In genomic region chr5:140324041-140324833, GRCh38 we compare ENCODE assay signal across 15 cellular contexts. TPM values are rescaled to one million over a fixed set of nuclear protein-coding genes. Genes with fewer than 3 reads are reported as not detected.
DNase-seq lines count a peak whose midpoint lies in the region; ATAC-seq, FAIRE-seq and TF ChIP-seq lines count a peak whose summit lies in the region.
"Had no signal": no experiment of that assay in that cellular context is flagged by ENCODE, and none has a peak within 500 bp of the region (broad histone marks: within the 10 kb centered on the region; RNA-seq: fewer than 3 reads in every experiment).

No MANE protein-coding gene starts in this region.

- H3K4me2 ChIP-seq in K562 (ENCODE audit: insufficient read depth, low read length), result no peak overlapping the region
- no peak overlapping the region for H3K4me2 ChIP-seq in mesendoderm (ENCODE audit: low read length)

- FAIRE-seq in K562 (lab: Jason Lieb, UNC), result no peak

- peak overlapping the region; percentile 30 for H3K27ac Mint-ChIP-seq in activated CD8-positive, alpha-beta T cell treated with anti-CD3 and anti-CD28 coated beads for 36 hours
- H3K27ac Mint-ChIP-seq in activated CD8-positive, alpha-beta T cell treated with anti-CD3 and anti-CD28 coated beads, Interleukin-2, amount 10 ng/mL, durations not matched to agents 7 days and 5 days, result no peak overlapping the region
- no peak overlapping the region for H3K27ac Mint-ChIP-seq in naive thymus-derived CD8-positive, alpha-beta T cell
- H3K27ac Mint-ChIP-seq: T-helper 17 cell had no signal

- TF ChIP-seq POLR2A in K562 (conservative IDR thresholded peaks at IDR 0.05), result no peak

- CTCF ChIA-PET in activated CD8-positive, alpha-beta T cell treated with anti-CD3 and anti-CD28 coated beads for 36 hours (lab: Charles Lee), result interaction anchor here (1.4 kb wide), 1 partner anchor 28 kb away, joined by 4 read pairs; no protein-coding TSS in a partner anchor
- CTCF ChIA-PET in activated CD8-positive, alpha-beta T cell treated with anti-CD3 and anti-CD28 coated beads, Interleukin-2, amount 10 ng/mL, durations not matched to agents 7 days and 5 days (lab: Charles Lee), result interaction anchor here (1.5 kb wide), 1 partner anchor 80 kb away, joined by 5 read pairs; no protein-coding TSS in a partner anchor
- CTCF ChIA-PET in K562 (lab: Yijun Ruan, JAX; ENCODE audit: low intra/inter-chr PET ratio), result no interaction called here

- H3K79me2 ChIP-seq in K562 (ENCODE audit: control insufficient read depth, insufficient read depth, low read length) (no peaks in the 10 kb centered on the region), mesendoderm (ENCODE audit: control insufficient read depth, insufficient read depth, low read length) (no peaks in the 10 kb centered on the region)

- H2BK120ac ChIP-seq in mesendoderm (ENCODE audit: low read depth, low read length), result no peak overlapping the region

- ATAC-seq in activated CD8-positive, alpha-beta T cell treated with anti-CD3 and anti-CD28 coated beads for 36 hours, result no peak
- ATAC-seq in activated CD8-positive, alpha-beta T cell treated with anti-CD3 and anti-CD28 coated beads, Interleukin-2, amount 10 ng/mL, durations not matched to agents 7 days and 5 days, result no peak
- ATAC-seq in K562 (peak; percentile 27; the same call in 1 of the 3 replicates), GM19395 (IDR thresholded peaks at IDR 0.05; ENCODE audit: unreplicated experiment) (no peak)
- ATAC-seq in naive thymus-derived CD8-positive, alpha-beta T cell, result no peak
- ATAC-seq: T-helper 17 cell had no signal

- in situ Hi-C loops in K562 (cut with MboI), result no loop called here

- no peaks in the 10 kb centered on the region for H3K36me3 Mint-ChIP-seq in activated CD8-positive, alpha-beta T cell treated with anti-CD3 and anti-CD28 coated beads for 36 hours (ENCODE audit: low read depth)
- H3K36me3 Mint-ChIP-seq in activated CD8-positive, alpha-beta T cell treated with anti-CD3 and anti-CD28 coated beads, Interleukin-2, amount 10 ng/mL, durations not matched to agents 7 days and 5 days (ENCODE audit: low read depth), result no peaks in the 10 kb centered on the region
- H3K36me3 Mint-ChIP-seq in naive thymus-derived CD8-positive, alpha-beta T cell, result no peaks in the 10 kb centered on the region

- H3K4me3 Mint-ChIP-seq in activated CD8-positive, alpha-beta T cell treated with anti-CD3 and anti-CD28 coated beads for 36 hours, result no peak overlapping the region
- no peak overlapping the region for H3K4me3 Mint-ChIP-seq in activated CD8-positive, alpha-beta T cell treated with anti-CD3 and anti-CD28 coated beads, Interleukin-2, amount 10 ng/mL, durations not matched to agents 7 days and 5 days
- H3K4me3 Mint-ChIP-seq in naive thymus-derived CD8-positive, alpha-beta T cell, result no peak overlapping the region
- H3K4me3 Mint-ChIP-seq: activated naive CD8-positive, alpha-beta T cell treated with anti-CD3 and anti-CD28 coated beads, Interleukin-2, amount 10 ng/mL, durations not matched to agents 7 days and 5 days; T-helper 17 cell had no signal

- no peaks in the 10 kb centered on the region for H3K36me3 ChIP-seq in K562 (ENCODE audit: control insufficient read depth, insufficient read depth, low read length)
- H3K36me3 ChIP-seq in mesendoderm (ENCODE audit: control insufficient read depth, insufficient read depth, low read length), result no peaks in the 10 kb centered on the region
- no peaks in the 10 kb centered on the region for H3K36me3 ChIP-seq in tibial artery

- peaks cover 7% of the 10 kb centered on the region for H3K4me1 Mint-ChIP-seq in activated CD8-positive, alpha-beta T cell treated with anti-CD3 and anti-CD28 coated beads for 36 hours (ENCODE audit: low read depth)
- no peaks in the 10 kb centered on the region for H3K4me1 Mint-ChIP-seq in activated CD8-positive, alpha-beta T cell treated with anti-CD3 and anti-CD28 coated beads, Interleukin-2, amount 10 ng/mL, durations not matched to agents 7 days and 5 days (ENCODE audit: low read depth)
- peaks cover 0 to 9% (median 2%) of the 10 kb centered on the region in 4 donors for H3K4me1 Mint-ChIP-seq in naive thymus-derived CD8-positive, alpha-beta T cell

- no peak for DNase-seq in activated CD8-positive, alpha-beta T cell treated with anti-CD3 and anti-CD28 coated beads for 36 hours
- DNase-seq in activated CD8-positive, alpha-beta T cell treated with anti-CD3 and anti-CD28 coated beads, Interleukin-2, amount 10 ng/mL, durations not matched to agents 7 days and 5 days, result no peak
- DNase-seq in K562 (ENCODE audit: extremely low read depth in 1 of 4, low spot score in 3 of 4), result no peak
- DNase-seq in mesendoderm, result peak; percentile 77
- no peak for DNase-seq in tibial artery
- no peak for DNase-seq in naive thymus-derived CD8-positive, alpha-beta T cell
- no peak for DNase-seq in globus pallidus (ENCODE audit: low spot score)
- DNase-seq: activated naive CD8-positive, alpha-beta T cell treated with anti-CD3 and anti-CD28 coated beads, Interleukin-2, amount 10 ng/mL, durations not matched to agents 7 days and 5 days; effector memory CD4-positive, alpha-beta T cell; Kasumi-1; NCI-H526 treated with DMSO at 0.1 percent for 48 hours; T-helper 17 cell had no signal

- no peak overlapping the region for H3K4ac ChIP-seq in mesendoderm (ENCODE audit: low read depth, low read length)

- no peak overlapping the region for H3K56ac ChIP-seq in mesendoderm (ENCODE audit: low read length)

- intact Hi-C loops in activated CD8-positive, alpha-beta T cell treated with anti-CD3 and anti-CD28 coated beads for 36 hours (cut with micrococcal nuclease), result no loop called here
- intact Hi-C loops in K562 (cut with micrococcal nuclease), result no loop called here
- intact Hi-C loops in tibial artery (cut with DNase I; ENCODE audit: low total_unique reads), result no loop called here

- no peak overlapping the region for H4K5ac ChIP-seq in mesendoderm (ENCODE audit: low read length)

- H2AK5ac ChIP-seq in mesendoderm (ENCODE audit: low read length), result no peak overlapping the region

- WGBS in K562 (ENCODE audit: insufficient coverage, low coverage, missing lambda C conversion rate), result 5% methylated on average over 5 of the region's 5 CpGs
- no CpG with 5 or more reads among the region's 5 CpGs for WGBS in mesendoderm (ENCODE audit: extremely low coverage, insufficient coverage, low lambda C conversion rate)

- H3K9me1 ChIP-seq in K562 (ENCODE audit: control insufficient read depth, insufficient read depth, low read length), result no peaks in the 10 kb centered on the region

- TF ChIP-seq EP300 in K562 (IDR thresholded peaks at IDR 0.05; ENCODE audit: low read length), result no peak

- no peaks in the 10 kb centered on the region for H4K20me1 ChIP-seq in K562 (replicated peaks; ENCODE audit: control insufficient read depth, insufficient read depth, low read length)

- H2BK5ac ChIP-seq in mesendoderm (ENCODE audit: low read length), result no peak overlapping the region

- H3K23ac ChIP-seq in mesendoderm (ENCODE audit: low read length), result no peak overlapping the region

- POLR2A ChIA-PET in activated CD8-positive, alpha-beta T cell treated with anti-CD3 and anti-CD28 coated beads for 36 hours (lab: Charles Lee), result no interaction called here
- POLR2A ChIA-PET in activated CD8-positive, alpha-beta T cell treated with anti-CD3 and anti-CD28 coated beads, Interleukin-2, amount 10 ng/mL, durations not matched to agents 7 days and 5 days (lab: Charles Lee), result no interaction called here
- POLR2A ChIA-PET in K562 (lab: Yijun Ruan, JAX), result interaction anchor here (1.0 to 1.4 kb wide), 2 partner anchors 11 to 12 kb away, joined by 3 to 5 read pairs; no protein-coding TSS in a partner anchor
- POLR2A ChIA-PET in naive thymus-derived CD8-positive, alpha-beta T cell (lab: Charles Lee), result no interaction called here

- H3K27me3 Mint-ChIP-seq in activated CD8-positive, alpha-beta T cell treated with anti-CD3 and anti-CD28 coated beads for 36 hours, result no peaks in the 10 kb centered on the region
- H3K27me3 Mint-ChIP-seq in activated CD8-positive, alpha-beta T cell treated with anti-CD3 and anti-CD28 coated beads, Interleukin-2, amount 10 ng/mL, durations not matched to agents 7 days and 5 days (ENCODE audit: low read depth), result peaks cover 6% of the 10 kb centered on the region
- peaks cover 0 to 4% (median 0%) of the 10 kb centered on the region in 5 donors for H3K27me3 Mint-ChIP-seq in naive thymus-derived CD8-positive, alpha-beta T cell

- H2BK15ac ChIP-seq in mesendoderm (replicated peaks; ENCODE audit: low read depth), result no peak overlapping the region

- H3K9me3 Mint-ChIP-seq in activated CD8-positive, alpha-beta T cell treated with anti-CD3 and anti-CD28 coated beads for 36 hours, result no peaks in the 10 kb centered on the region
- no peaks in the 10 kb centered on the region for H3K9me3 Mint-ChIP-seq in activated CD8-positive, alpha-beta T cell treated with anti-CD3 and anti-CD28 coated beads, Interleukin-2, amount 10 ng/mL, durations not matched to agents 7 days and 5 days (ENCODE audit: insufficient read depth)
- H3K9me3 Mint-ChIP-seq in naive thymus-derived CD8-positive, alpha-beta T cell, result no peaks in the 10 kb centered on the region

- no peak overlapping the region for H4K8ac ChIP-seq in mesendoderm (ENCODE audit: low read depth, low read length)

- no peak for TF ChIP-seq CTCF in activated CD8-positive, alpha-beta T cell treated with anti-CD3 and anti-CD28 coated beads for 36 hours (IDR thresholded peaks at IDR 0.05)
- TF ChIP-seq CTCF in K562 (IDR thresholded peaks at IDR 0.05 in 2 of 3, conservative IDR thresholded peaks at IDR 0.05 in 1 of 3; ENCODE audit: insufficient read depth in 2 of 3, low read depth in 1 of 3, low read length in 3 of 3) (no peak), tibial artery (IDR thresholded peaks at IDR 0.05) (no peak)

- H3K27me3 ChIP-seq in K562 (ENCODE audit: control insufficient read depth in 2 of 2, insufficient read depth in 2 of 2, low read length in 2 of 2), result peaks cover 0 to 4% of the 10 kb centered on the region in 2 experiments; a peak in 3 of 5 replicates
- H3K27me3 ChIP-seq in mesendoderm (ENCODE audit: insufficient read depth, low read length, poor library complexity), result no peaks in the 10 kb centered on the region
- H3K27me3 ChIP-seq in tibial artery, result no peaks in the 10 kb centered on the region

- no TSS peak for BruUV-seq in K562 (replicated peaks; lab: Mats Ljungman, UMichigan)

- H3K4me3 ChIP-seq in K562, result no peak overlapping the region
- H3K4me3 ChIP-seq in mesendoderm (ENCODE audit: low read length), result no peak overlapping the region
- no peak overlapping the region for H3K4me3 ChIP-seq in tibial artery

- H3K27ac ChIP-seq in K562 (ENCODE audit: extremely low read depth, low read depth, low read length) (no peak overlapping the region), mesendoderm (ENCODE audit: low read depth, low read length) (no peak overlapping the region), tibial artery (peak overlapping the region; percentile 72 to 73)

- H3K9ac ChIP-seq in K562 (ENCODE audit: insufficient read depth in 1 of 2, low read depth in 2 of 2, low read length in 2 of 2) (no peak overlapping the region), mesendoderm (ENCODE audit: low read length) (no peak overlapping the region)

- H3K4me1 ChIP-seq in K562 (replicated peaks in 1 of 2; ENCODE audit: control insufficient read depth in 2 of 2, insufficient read depth in 2 of 2, low read length in 2 of 2) (no peaks in the 10 kb centered on the region), mesendoderm (ENCODE audit: control insufficient read depth, low read depth, low read length) (peaks cover 12% of the 10 kb centered on the region), tibial artery (peaks cover 5 to 29% (median 19%) of the 10 kb centered on the region in 4 donors)

- no peak overlapping the region for H2AFZ ChIP-seq in K562 (ENCODE audit: low read depth, low read length)

- H3K18ac ChIP-seq in mesendoderm (ENCODE audit: low read length), result no peak overlapping the region

- TF ChIP-seq RAD21 in K562 (CRISPR knock-in tag; conservative IDR thresholded peaks at IDR 0.05 in 1 of 2, IDR thresholded peaks at IDR 0.05 in 1 of 2), result no peak

- no peaks in the 10 kb centered on the region for H3K79me1 ChIP-seq in mesendoderm (ENCODE audit: low read length)

- H3K9me3 ChIP-seq in K562 (replicated peaks; ENCODE audit: control insufficient read depth, insufficient read depth, low read depth, low read length), result no peaks in the 10 kb centered on the region
- no peaks in the 10 kb centered on the region for H3K9me3 ChIP-seq in tibial artery

RNA-seq across cellular contexts. Expression of gene PFDN1, which starts 21.3 kb away (rescaled TPM):
- 10 to 100 TPM; 49.1 to 50.6 TPM for total RNA-seq in activated CD8-positive, alpha-beta T cell treated with anti-CD3 and anti-CD28 coated beads for 36 hours
- total RNA-seq in activated CD8-positive, alpha-beta T cell treated with anti-CD3 and anti-CD28 coated beads, Interleukin-2, amount 10 ng/mL, durations not matched to agents 7 days and 5 days, result 10 to 100 TPM; 62.4 to 64.7 TPM
- total RNA-seq in K562 (2011; cell fraction: chromatin; rRNA removed; ENCODE audit: low replicate concordance), result 29.2 and 32.1 TPM in 2 replicates
- total RNA-seq in K562 (2011; cell fraction: nucleolus; rRNA removed), result 15.8 and 17.2 TPM in 2 replicates
- 16.6 and 29.8 TPM in 2 replicates for total RNA-seq in K562 (2011; cell fraction: nucleoplasm; rRNA removed)
- total RNA-seq in K562 (2014; rRNA removed), result 45.5 and 51.1 TPM in 2 replicates
- 75.7 and 88.5 TPM in 2 replicates for total RNA-seq in K562 (2014; rRNA removed; fragmentation: Illumina TruSeq; extraction: Trizol)
- 71.1 and 79.5 TPM in 2 replicates for total RNA-seq in K562 (2015; rRNA removed; fragmentation: Illumina TruSeq; extraction: Trizol)
- total RNA-seq in K562 (2021), result 49.3 and 50.3 TPM in 2 replicates
- polyA plus RNA-seq in K562 (2011; rRNA removed), result 78.0 and 78.2 TPM in 2 replicates
- 89.8 and 92.6 TPM in 2 replicates for polyA plus RNA-seq in K562 (2011; cell fraction: cytosol; rRNA removed)
- polyA plus RNA-seq in K562 (2011; cell fraction: nucleus; rRNA removed), result 28.5 and 34.0 TPM in 2 replicates
- 55.2 and 148 TPM in 2 replicates for polyA plus RNA-seq in K562 (2012)
- polyA plus RNA-seq in K562 (2014; fragmentation: Illumina TruSeq; extraction: Trizol), result 99.3 and 119 TPM in 2 replicates
- polyA plus RNA-seq in K562 (2014; fragmentation: Nextera tagmentation; extraction: Ambion mirVana), result 100 to 1,000 TPM; 152 to 215 TPM
- polyA plus RNA-seq in K562 (2014; rRNA removed), result 70.9 and 72.6 TPM in 2 replicates
- polyA minus RNA-seq in K562 (2011; rRNA and poly(A)+ RNA removed), result 81.1 and 111 TPM in 2 replicates
- 29.9 and 39.3 TPM in 2 replicates for polyA minus RNA-seq in K562 (2011; cell fraction: cytosol; rRNA and poly(A)+ RNA removed)
- 7.5 and 14.9 TPM in 2 replicates for polyA minus RNA-seq in K562 (2011; cell fraction: nucleus; rRNA and poly(A)+ RNA removed)
- 297 TPM for polyA plus RNA-seq in mesendoderm (2013, experiment 1 of 2)
- 277 TPM for polyA plus RNA-seq in mesendoderm (2013, experiment 2 of 2)
- total RNA-seq in naive thymus-derived CD8-positive, alpha-beta T cell, result 10 to 100 TPM; 24.8 to 30.0 TPM
- polyA plus RNA-seq in naive thymus-derived CD8-positive, alpha-beta T cell, result 100 to 1,000 TPM; 120 to 132 (median 129) TPM

RNA-seq across cellular contexts. Expression of gene HBEGF, which starts 22.2 kb away (rescaled TPM):
- 1 to 10 TPM; 5.1 to 6.4 TPM for total RNA-seq in activated CD8-positive, alpha-beta T cell treated with anti-CD3 and anti-CD28 coated beads for 36 hours
- 10 to 100 TPM; 12.6 to 13.5 TPM for total RNA-seq in activated CD8-positive, alpha-beta T cell treated with anti-CD3 and anti-CD28 coated beads, Interleukin-2, amount 10 ng/mL, durations not matched to agents 7 days and 5 days
- total RNA-seq in K562 (2011; cell fraction: chromatin; rRNA removed; ENCODE audit: low replicate concordance), result 1.1 and 4.5 TPM in 2 replicates
- 1.7 and 2.3 TPM in 2 replicates for total RNA-seq in K562 (2011; cell fraction: nucleolus; rRNA removed)
- total RNA-seq in K562 (2011; cell fraction: nucleoplasm; rRNA removed), result 2.2 and 3.7 TPM in 2 replicates
- total RNA-seq in K562 (2014; rRNA removed), result 0.36 and 1.4 TPM in 2 replicates
- 0.47 and 0.77 TPM in 2 replicates for total RNA-seq in K562 (2014; rRNA removed; fragmentation: Illumina TruSeq; extraction: Trizol)
- 0.65 and 0.75 TPM in 2 replicates for total RNA-seq in K562 (2015; rRNA removed; fragmentation: Illumina TruSeq; extraction: Trizol)
- 0.65 and 0.98 TPM in 2 replicates for total RNA-seq in K562 (2021)
- 0.45 and 0.60 TPM in 2 replicates for polyA plus RNA-seq in K562 (2011; rRNA removed)
- polyA plus RNA-seq in K562 (2011; cell fraction: cytosol; rRNA removed), result 0.19 and 0.27 TPM in 2 replicates
- polyA plus RNA-seq in K562 (2011; cell fraction: nucleus; rRNA removed), result 0.25 and 0.78 TPM in 2 replicates
- polyA plus RNA-seq in K562 (2012), result 0.47 and 0.69 TPM in 2 replicates
- polyA plus RNA-seq in K562 (2014; fragmentation: Illumina TruSeq; extraction: Trizol), result 0.79 and 1.1 TPM in 2 replicates
- under 1 TPM; 0.11 to 0.29 TPM for polyA plus RNA-seq in K562 (2014; fragmentation: Nextera tagmentation; extraction: Ambion mirVana)
- polyA plus RNA-seq in K562 (2014; rRNA removed), result 0.62 and 0.78 TPM in 2 replicates
- polyA minus RNA-seq in K562 (2011; rRNA and poly(A)+ RNA removed), result 0.18 and 0.28 TPM in 2 replicates
- polyA minus RNA-seq in K562 (2011; cell fraction: cytosol; rRNA and poly(A)+ RNA removed), result 0.38 TPM in 1 of 2 replicates, not detected in the other
- polyA minus RNA-seq in K562 (2011; cell fraction: nucleus; rRNA and poly(A)+ RNA removed), result 0.11 and 0.67 TPM in 2 replicates
- 6.7 TPM for polyA plus RNA-seq in mesendoderm (2013, experiment 1 of 2)
- polyA plus RNA-seq in mesendoderm (2013, experiment 2 of 2), result 7.2 TPM
- total RNA-seq in naive thymus-derived CD8-positive, alpha-beta T cell, result under 1 TPM; 0.30 to 0.44 TPM
- under 1 TPM in 1 of 3 donors, not detected in 2; 0.06 TPM for polyA plus RNA-seq in naive thymus-derived CD8-positive, alpha-beta T cell

RNA-seq across cellular contexts. Expression of gene SLC4A9, which starts 35.8 kb away (rescaled TPM):
- total RNA-seq in activated CD8-positive, alpha-beta T cell treated with anti-CD3 and anti-CD28 coated beads for 36 hours, result under 1 TPM in 1 of 2 experiments, not detected in 1; 0.36 TPM
- under 1 TPM; 0.13 to 0.16 TPM for total RNA-seq in activated CD8-positive, alpha-beta T cell treated with anti-CD3 and anti-CD28 coated beads, Interleukin-2, amount 10 ng/mL, durations not matched to agents 7 days and 5 days
- total RNA-seq in K562 (2011; cell fraction: chromatin; rRNA removed; ENCODE audit: low replicate concordance), result 0.53 TPM in 1 of 2 replicates, not detected in the other
- 0.17 and 0.39 TPM in 2 replicates for total RNA-seq in K562 (2011; cell fraction: nucleolus; rRNA removed)
- 0.23 TPM in 1 of 2 replicates, not detected in the other for total RNA-seq in K562 (2011; cell fraction: nucleoplasm; rRNA removed)
- total RNA-seq in K562 (2014; rRNA removed) (0.05 TPM in 1 of 2 replicates, not detected in the other), K562 (2014; rRNA removed; fragmentation: Illumina TruSeq; extraction: Trizol) (not detected in 2 replicates), K562 (2015; rRNA removed; fragmentation: Illumina TruSeq; extraction: Trizol) (not detected in 2 replicates), K562 (2021) (not detected in 2 replicates)
- polyA plus RNA-seq in K562 (2011; rRNA removed) (0.13 TPM in 1 of 2 replicates, not detected in the other), K562 (2014; fragmentation: Illumina TruSeq; extraction: Trizol) (not detected in 2 replicates), K562 (2014; fragmentation: Nextera tagmentation; extraction: Ambion mirVana) (not detected), K562 (2014; rRNA removed) (not detected in 2 replicates)
- 0.03 TPM in 1 of 2 replicates, not detected in the other for polyA plus RNA-seq in K562 (2011; cell fraction: cytosol; rRNA removed)
- 0.17 and 0.20 TPM in 2 replicates for polyA plus RNA-seq in K562 (2011; cell fraction: nucleus; rRNA removed)
- 0.03 TPM in 1 of 2 replicates, not detected in the other for polyA plus RNA-seq in K562 (2012)
- polyA minus RNA-seq in K562 (2011; rRNA and poly(A)+ RNA removed), result not detected in 2 replicates
- polyA minus RNA-seq in K562 (2011; cell fraction: cytosol; rRNA and poly(A)+ RNA removed), result not detected in 2 replicates
- polyA minus RNA-seq in K562 (2011; cell fraction: nucleus; rRNA and poly(A)+ RNA removed), result 0.11 and 0.13 TPM in 2 replicates
- polyA plus RNA-seq in mesendoderm (2013, experiment 1 of 2), result not detected
- not detected for polyA plus RNA-seq in mesendoderm (2013, experiment 2 of 2)
- total RNA-seq in naive thymus-derived CD8-positive, alpha-beta T cell, result not detected
- not detected for polyA plus RNA-seq in naive thymus-derived CD8-positive, alpha-beta T cell
- total RNA-seq: H4, posterior vena cava, T-helper 17 cell had no signal

Comparison
In these comparisons a context has a peak if more than half of its experiments do, and no peak if none do; other contexts are left out.
1. H3K27ac ChIP-seq: peak in tibial artery (2 of 2); none in K562 (single experiment) and mesendoderm (single experiment).